ENCODE assay signal across 1 cellular context in the genomic region with DNA sequence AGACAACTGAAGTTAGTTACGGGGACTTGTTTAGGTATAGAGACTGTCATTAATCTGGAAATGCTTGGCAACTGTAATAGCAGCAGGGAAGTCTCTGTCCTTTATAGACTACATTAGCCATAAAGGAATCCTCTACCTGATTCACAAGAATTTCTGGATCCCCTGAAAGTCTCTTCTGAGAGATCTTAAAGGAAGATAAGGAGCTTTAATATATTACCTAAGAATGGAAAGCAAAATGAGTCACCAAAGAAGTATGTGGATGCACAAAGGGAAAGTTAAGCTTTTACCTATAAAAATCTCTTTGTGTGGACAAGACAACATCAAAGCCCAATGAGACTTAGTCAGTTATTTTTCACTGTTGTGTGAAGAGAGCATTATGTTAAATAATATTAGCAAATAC.
A peak's percentile ranks its signal among the peaks of the same experiment; 100 is the strongest.
TF ChIP-seq lines count a peak whose summit lies in the region.

No MANE protein-coding gene starts in this region.

TF ChIP-seq in H1, 55 proteins besides CTCF, POLR2A, EP300 and RAD21:
- 0 out of 2 replicates have a peak, but pooled peaks have one; percentile 32 for TF ChIP-seq JUN (IDR thresholded peaks at IDR 0.05; ENCODE audit: low read depth, low read length)
- no peak for TF ChIP-seq HDAC2 (IDR thresholded peaks at IDR 0.05; ENCODE audit: borderline replicate concordance in 1 of 2, low read depth in 2 of 2, low read length in 2 of 2)
- peak; percentile 52; the same call in 1 of the 2 replicates for TF ChIP-seq JUND (IDR thresholded peaks at IDR 0.05; ENCODE audit: low read length)
